ENCODE assay signal across 1 cellular context in genomic region chr2:142678164-142678563, GRCh38.
TF ChIP-seq lines count a peak whose summit lies in the region.

No MANE protein-coding gene starts in this region.

TF ChIP-seq in A549, 52 proteins besides CTCF, POLR2A, EP300 and RAD21 (continued from another document):
- no peak for TF ChIP-seq ZSCAN20 (CRISPR knock-in tag; IDR thresholded peaks at IDR 0.05)
- TF ChIP-seq HOXB5 (CRISPR knock-in tag; IDR thresholded peaks at IDR 0.05) = no peak
- no peak for TF ChIP-seq ELK1 (IDR thresholded peaks at IDR 0.05; ENCODE audit: low read depth, low read length)
